In the genomic region with DNA sequence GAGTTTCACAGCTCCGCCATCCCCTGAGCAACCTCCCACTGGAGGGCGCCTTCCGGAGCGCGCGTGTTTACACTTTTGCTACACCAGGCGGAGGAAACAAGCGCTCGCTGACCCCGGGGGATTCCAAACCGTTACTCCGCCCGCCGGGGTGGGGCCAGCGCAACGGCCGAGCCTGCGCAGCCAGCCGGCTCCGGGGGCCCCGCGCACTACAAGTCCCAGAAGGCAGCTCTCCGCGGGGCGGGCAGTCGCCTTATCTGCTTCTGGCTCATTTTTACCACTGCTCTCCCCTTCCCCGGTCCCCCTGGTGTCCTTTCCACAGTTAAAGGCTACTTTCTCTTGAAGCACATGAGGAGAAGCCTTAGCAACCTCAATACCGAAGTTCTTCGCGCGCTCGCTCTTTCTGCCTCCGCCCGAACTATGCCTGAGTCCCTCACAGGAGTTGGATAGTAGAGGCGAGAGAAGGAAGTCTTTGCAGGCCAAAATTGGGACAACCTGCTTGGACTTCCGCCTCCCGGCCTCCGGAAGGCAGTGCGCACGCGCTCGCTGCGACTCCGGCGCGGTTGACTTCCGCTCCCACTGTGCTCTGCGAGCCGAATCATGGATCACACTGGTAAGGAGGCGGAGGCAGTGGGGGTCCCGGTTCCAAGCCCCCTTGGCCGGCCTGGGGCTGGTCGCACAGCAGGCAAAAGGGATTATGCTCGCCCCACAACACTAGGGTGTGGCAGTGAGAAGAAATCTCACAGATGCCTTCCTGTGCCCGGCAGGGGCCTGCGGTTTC, we compare ENCODE assay signal across 8 cellular contexts. TPM values are rescaled to one million over a fixed set of nuclear protein-coding genes. Genes with fewer than 3 reads are reported as not detected.
DNase-seq lines count a peak whose midpoint lies in the region; ATAC-seq and TF ChIP-seq lines count a peak whose summit lies in the region.

A gene with protein sequence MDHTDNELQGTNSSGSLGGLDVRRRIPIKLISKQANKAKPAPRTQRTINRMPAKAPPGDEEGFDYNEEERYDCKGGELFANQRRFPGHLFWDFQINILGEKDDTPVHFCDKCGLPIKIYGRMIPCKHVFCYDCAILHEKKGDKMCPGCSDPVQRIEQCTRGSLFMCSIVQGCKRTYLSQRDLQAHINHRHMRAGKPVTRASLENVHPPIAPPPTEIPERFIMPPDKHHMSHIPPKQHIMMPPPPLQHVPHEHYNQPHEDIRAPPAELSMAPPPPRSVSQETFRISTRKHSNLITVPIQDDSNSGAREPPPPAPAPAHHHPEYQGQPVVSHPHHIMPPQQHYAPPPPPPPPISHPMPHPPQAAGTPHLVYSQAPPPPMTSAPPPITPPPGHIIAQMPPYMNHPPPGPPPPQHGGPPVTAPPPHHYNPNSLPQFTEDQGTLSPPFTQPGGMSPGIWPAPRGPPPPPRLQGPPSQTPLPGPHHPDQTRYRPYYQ (plus strand): TSS at position 576 of the 778 bp plus-strand sequence. CDS start 22 bp downstream, at position 598.

- DNase-seq in ELF-1 (ENCODE audit: low read depth, low spot score) (peak; percentile 98), GOT3 (lab: John Stamatoyannopoulos, UW) (peak; percentile 91), RPMI8226 (peak; percentile 99), fibroblast of mammary gland (ENCODE audit: low read depth) (peak; percentile 92)
- peak; percentile 94 to 98 (median 97) for DNase-seq in naive thymus-derived CD8-positive, alpha-beta T cell
- DNase-seq in stimulated activated naive CD4-positive, alpha-beta T cell (lab: John Stamatoyannopoulos, UW), result peak; percentile 93 to 96 (median 94)

- H3K27me3 Mint-ChIP-seq in activated T-helper 17 cell treated with anti-CD3 and anti-CD28 coated beads, Interleukin-2, amount 50 U/mL, for 72 hours, result no peaks in the 10 kb centered on the region
- H3K27me3 Mint-ChIP-seq in naive thymus-derived CD8-positive, alpha-beta T cell, result no peaks in the 10 kb centered on the region

- POLR2A ChIA-PET in naive thymus-derived CD8-positive, alpha-beta T cell (lab: Charles Lee), result interaction anchor here (0.6 to 3.8 kb wide), 27 partner anchors 11 to 872 kb away, joined by 3 to 67 read pairs (median 4); a partner anchor contains a TSS

- H3K4me1 Mint-ChIP-seq in activated T-helper 17 cell treated with anti-CD3 and anti-CD28 coated beads, Interleukin-2, amount 50 U/mL, for 72 hours, result peaks cover 23% of the 10 kb centered on the region
- H3K4me1 Mint-ChIP-seq in naive thymus-derived CD8-positive, alpha-beta T cell, result peaks cover 17 to 59% (median 42%) of the 10 kb centered on the region in 4 donors

- H3K27ac Mint-ChIP-seq in activated T-helper 17 cell treated with anti-CD3 and anti-CD28 coated beads, Interleukin-2, amount 50 U/mL, for 72 hours, result peak within 1 kb of the TSS; percentile 100
- H3K27ac Mint-ChIP-seq in naive thymus-derived CD8-positive, alpha-beta T cell, result peak within 1 kb of the TSS; percentile 99 to 100 (median 100)

- H3K4me3 ChIP-seq in fibroblast of mammary gland (ENCODE audit: control insufficient read depth, low read depth, low read length), result peak within 1 kb of the TSS; percentile 84

- ATAC-seq in activated T-helper 17 cell treated with anti-CD3 and anti-CD28 coated beads, Interleukin-2, amount 50 U/mL, for 72 hours (replicated peaks), result peak; percentile 91
- ATAC-seq in naive thymus-derived CD8-positive, alpha-beta T cell, result peak; percentile 90 to 91

- peak; percentile 77; the same call in 1 of the 2 replicates for TF ChIP-seq CTCF in LNCAP (IDR thresholded peaks at IDR 0.05)
- TF ChIP-seq CTCF in fibroblast of mammary gland (conservative IDR thresholded peaks at IDR 0.05; ENCODE audit: control insufficient read depth, insufficient read depth, low read depth, low read length), result peak; percentile 69

- H3K4me3 Mint-ChIP-seq in activated T-helper 17 cell treated with anti-CD3 and anti-CD28 coated beads, Interleukin-2, amount 50 U/mL, for 72 hours, result peak within 1 kb of the TSS; percentile 98
- peak within 1 kb of the TSS; percentile 90 to 100 (median 98) for H3K4me3 Mint-ChIP-seq in naive thymus-derived CD8-positive, alpha-beta T cell

- H3K36me3 Mint-ChIP-seq in activated T-helper 17 cell treated with anti-CD3 and anti-CD28 coated beads, Interleukin-2, amount 50 U/mL, for 72 hours (ENCODE audit: low read depth), result peaks cover 49% of the 10 kb centered on the region
- H3K36me3 Mint-ChIP-seq in naive thymus-derived CD8-positive, alpha-beta T cell, result peaks cover 0 to 6% (median 0%) of the 10 kb centered on the region in 3 donors

- H3K9me3 Mint-ChIP-seq in activated T-helper 17 cell treated with anti-CD3 and anti-CD28 coated beads, Interleukin-2, amount 50 U/mL, for 72 hours, result no peaks in the 10 kb centered on the region
- no peaks in the 10 kb centered on the region for H3K9me3 Mint-ChIP-seq in naive thymus-derived CD8-positive, alpha-beta T cell

RNA-seq across cellular contexts. Expression of the gene that starts here (rescaled TPM):
- total RNA-seq in activated T-helper 17 cell treated with anti-CD3 and anti-CD28 coated beads, Interleukin-2, amount 50 U/mL, for 72 hours, result 10 to 100 TPM; 35.7 to 39.7 TPM
- 10 to 100 TPM; 51.8 to 59.9 TPM for total RNA-seq in naive thymus-derived CD8-positive, alpha-beta T cell
- 10 to 100 TPM; 44.8 to 56.3 (median 48.6) TPM for polyA plus RNA-seq in naive thymus-derived CD8-positive, alpha-beta T cell

Comparison
In these comparisons a context has a peak if more than half of its experiments do, and no peak if none do; other contexts are left out.
1. Peak in every context shown above with its lines: DNase-seq, ATAC-seq and H3K4me3 ChIP-seq.